9 cellular contexts compared by ENCODE assay signal in the genomic region with DNA sequence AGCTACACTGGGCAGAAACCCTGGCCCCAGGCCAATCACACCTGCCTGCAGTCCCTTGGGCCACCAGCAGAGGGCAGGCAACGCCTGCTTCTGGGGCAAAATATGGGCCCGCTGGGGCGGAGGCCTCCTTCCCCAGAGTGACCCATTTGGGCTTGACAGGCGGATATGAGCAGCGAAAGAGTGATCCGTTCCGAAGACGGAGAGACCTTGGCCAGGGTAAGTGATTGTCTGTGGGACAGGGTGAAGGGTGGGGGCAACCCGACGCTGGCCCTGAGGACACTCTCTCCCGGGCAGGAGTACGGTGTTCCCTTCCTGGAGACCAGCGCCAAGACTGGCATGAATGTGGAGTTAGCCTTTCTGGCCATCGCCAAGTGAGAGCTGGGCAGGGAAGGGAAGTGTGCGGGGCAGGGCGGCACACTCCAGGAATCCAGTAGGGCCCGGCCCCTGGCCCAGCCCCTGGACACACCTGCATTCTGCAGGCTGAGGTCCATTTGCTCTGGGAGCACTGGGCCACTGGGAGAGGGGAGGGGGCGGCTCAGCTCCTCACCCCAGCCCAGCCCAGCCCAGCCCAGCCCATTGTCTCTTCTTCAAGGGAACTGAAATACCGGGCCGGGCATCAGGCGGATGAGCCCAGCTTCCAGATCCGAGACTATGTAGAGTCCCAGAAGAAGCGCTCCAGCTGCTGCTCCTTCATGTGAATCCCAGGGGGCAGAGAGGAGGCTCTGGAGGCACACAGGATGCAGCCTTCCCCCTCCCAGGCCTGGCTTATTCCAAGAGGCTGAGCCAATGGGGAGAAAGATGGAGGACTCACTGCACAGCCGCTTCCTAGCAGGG. TPM values are rescaled to one million over a fixed set of nuclear protein-coding genes. Genes with fewer than 3 reads are reported as not detected.
A peak's percentile ranks its signal among the peaks of the same experiment; 100 is the strongest.
DNase-seq lines count a peak whose midpoint lies in the region; ATAC-seq and TF ChIP-seq lines count a peak whose summit lies in the region.
"Had no signal": no experiment of that assay in that cellular context is flagged by ENCODE, and none has a peak within 500 bp of the region (broad histone marks: within the 10 kb centered on the region; RNA-seq: fewer than 3 reads in every experiment).

No MANE protein-coding gene starts in this region.

- peak; percentile 32 for DNase-seq in HFF-Myc (ENCODE audit: extremely low read depth, low read depth)
- peak; percentile 81 for DNase-seq in OCI-LY7 (ENCODE audit: low spot score)
- peak; percentile 95 to 97 for DNase-seq in activated T-cell treated with anti-CD3 and anti-CD28 coated beads, Interleukin-2, amount 50 U/mL, for 48 hours
- peak; percentile 61 for DNase-seq in fibroblast of gingiva (ENCODE audit: low read depth)
- DNase-seq in naive thymus-derived CD8-positive, alpha-beta T cell, result peak; percentile 60 to 90 (median 78)

- intact Hi-C loops in OCI-LY7 (cut with micrococcal nuclease; ENCODE audit: unreplicated experiment), result loop anchor here (1.0 to 2.0 kb wide), 4 partner anchors 14 to 120 kb away; no protein-coding TSS in a partner anchor

- peak overlapping the region in 9 of 10 donors; percentile 40 to 88 (median 78) for H3K4me3 Mint-ChIP-seq in naive thymus-derived CD8-positive, alpha-beta T cell
- no peak overlapping the region for H3K4me3 Mint-ChIP-seq in stimulated activated memory B cell treated with anti-CD40 and anti-IgM and Interleukin-4, amounts not matched to agents 10 μg/mL and 1 μg/mL and 100 μg/mL, for 72 hours

- no peaks in the 10 kb centered on the region for H3K9me2 ChIP-seq in OCI-LY7 (ENCODE audit: insufficient read depth, low read length)

- TF ChIP-seq CTCF in HFF-Myc (IDR thresholded peaks at IDR 0.05; ENCODE audit: low read depth, low read length, missing control alignments), result peak; percentile 100
- peak; percentile 100 for TF ChIP-seq CTCF in OCI-LY7 (conservative IDR thresholded peaks at IDR 0.05; ENCODE audit: low read length)

- peak overlapping the region in 7 of 11 experiments; percentile 20 to 98 (median 38); a peak in 11 of 22 replicates for H3K27ac ChIP-seq in BLaER1 treated with 17β-estradiol and CSF1 and Interleukin-3, amounts not matched to agents 10 nM and 100 nM
- no peak overlapping the region for H3K27ac ChIP-seq in OCI-LY7 (ENCODE audit: low read depth, low read length, poor library complexity, severe bottlenecking)
- H3K27ac ChIP-seq: SK-N-MC had no signal

- BruUV-seq in OCI-LY7 (replicated peaks; lab: Mats Ljungman, UMichigan), result no TSS peak

- POLR2A ChIA-PET in OCI-LY7 (lab: Charles Lee), result interaction anchor here (0.7 to 2.6 kb wide), 4 partner anchors 10 to 87 kb away, joined by 3 to 13 read pairs (median 4); partner anchors contain the start of gene NAT9
- POLR2A ChIA-PET in naive thymus-derived CD8-positive, alpha-beta T cell (lab: Charles Lee), result interaction anchor here (0.6 to 13.2 kb wide), 13 partner anchors 7 to 268 kb away, joined by 3 to 231 read pairs (median 4); partner anchors contain the start of genes FDXR, MRPL58, NAT9 and RAB37

- peaks cover 0 to 50% (median 9%) of the 10 kb centered on the region in 11 experiments; a peak in 11 of 22 replicates for H3K36me3 ChIP-seq in BLaER1 treated with 17β-estradiol and CSF1 and Interleukin-3, amounts not matched to agents 10 nM and 100 nM
- H3K36me3 ChIP-seq in OCI-LY7 (ENCODE audit: insufficient read depth, low read length), result no peaks in the 10 kb centered on the region

- peaks cover 4 to 5% (median 4%) of the 10 kb centered on the region in 3 donors for H3K36me3 Mint-ChIP-seq in naive thymus-derived CD8-positive, alpha-beta T cell
- H3K36me3 Mint-ChIP-seq in stimulated activated memory B cell treated with anti-CD40 and anti-IgM and Interleukin-4, amounts not matched to agents 10 μg/mL and 1 μg/mL and 100 μg/mL, for 72 hours, result no peaks in the 10 kb centered on the region

- peaks cover 9% of the 10 kb centered on the region; the same call in 1 of the 2 replicates for H3K79me2 ChIP-seq in OCI-LY7 (ENCODE audit: insufficient read depth, low read depth, low read length)

- H3K4me1 Mint-ChIP-seq in naive thymus-derived CD8-positive, alpha-beta T cell, result peaks cover 37 to 79% (median 74%) of the 10 kb centered on the region in 4 donors
- peaks cover 57% of the 10 kb centered on the region for H3K4me1 Mint-ChIP-seq in stimulated activated memory B cell treated with anti-CD40 and anti-IgM and Interleukin-4, amounts not matched to agents 10 μg/mL and 1 μg/mL and 100 μg/mL, for 72 hours

- peaks cover 0 to 37% (median 24%) of the 10 kb centered on the region in 11 experiments; a peak in 13 of 22 replicates for H3K27me3 ChIP-seq in BLaER1 treated with 17β-estradiol and CSF1 and Interleukin-3, amounts not matched to agents 10 nM and 100 nM

- H3K4me1 ChIP-seq in BLaER1 treated with 17β-estradiol and CSF1 and Interleukin-3, amounts not matched to agents 10 nM and 100 nM, result peaks cover 82 to 93% (median 84%) of the 10 kb centered on the region in 10 experiments
- H3K4me1 ChIP-seq in OCI-LY7 (ENCODE audit: insufficient read depth, low read length, poor library complexity, severe bottlenecking), result peaks cover 52% of the 10 kb centered on the region

- CTCF ChIA-PET in OCI-LY7 (lab: Charles Lee; ENCODE audit: unreplicated experiment), result interaction anchor here (0.9 to 2.5 kb wide), 6 partner anchors 11 to 46 kb away, joined by 3 to 11 read pairs (median 10); partner anchors contain the start of gene NAT9

- peak overlapping the region in 8 of 11 experiments; percentile 20 to 60 (median 30); a peak in 10 of 22 replicates for H3K9ac ChIP-seq in BLaER1 treated with 17β-estradiol and CSF1 and Interleukin-3, amounts not matched to agents 10 nM and 100 nM

- no peaks in the 10 kb centered on the region for H3K27me3 Mint-ChIP-seq in naive thymus-derived CD8-positive, alpha-beta T cell
- no peaks in the 10 kb centered on the region for H3K27me3 Mint-ChIP-seq in stimulated activated memory B cell treated with anti-CD40 and anti-IgM and Interleukin-4, amounts not matched to agents 10 μg/mL and 1 μg/mL and 100 μg/mL, for 72 hours

- H3K27ac Mint-ChIP-seq in naive thymus-derived CD8-positive, alpha-beta T cell, result peak overlapping the region; percentile 61 to 99 (median 95)
- H3K27ac Mint-ChIP-seq in stimulated activated memory B cell treated with anti-CD40 and anti-IgM and Interleukin-4, amounts not matched to agents 10 μg/mL and 1 μg/mL and 100 μg/mL, for 72 hours, result peak overlapping the region; percentile 74

- no peaks in the 10 kb centered on the region for H3K9me3 ChIP-seq in BLaER1 treated with 17β-estradiol and CSF1 and Interleukin-3, amounts not matched to agents 10 nM and 100 nM (replicated peaks in 1 of 11)
- H3K9me3 ChIP-seq in OCI-LY7 (ENCODE audit: low read length), result no peaks in the 10 kb centered on the region

- ATAC-seq in naive thymus-derived CD8-positive, alpha-beta T cell, result peak in 1 of 2 donors; percentile 5
- ATAC-seq in stimulated activated memory B cell treated with anti-CD40 and anti-IgM and Interleukin-4, amounts not matched to agents 10 μg/mL and 1 μg/mL and 100 μg/mL, for 72 hours, result peak; percentile 6
- ATAC-seq in GM21367 (IDR thresholded peaks at IDR 0.05; ENCODE audit: unreplicated experiment), result no peak

- H4K20me1 ChIP-seq in BLaER1 treated with 17β-estradiol and CSF1 and Interleukin-3, amounts not matched to agents 10 nM and 100 nM, result peaks cover 15 to 29% (median 15%) of the 10 kb centered on the region in 11 experiments
- H4K20me1 ChIP-seq in OCI-LY7 (ENCODE audit: insufficient read depth, low read length), result peaks cover 6% of the 10 kb centered on the region; the same call in 1 of the 2 replicates

- H3K4me2 ChIP-seq in BLaER1 treated with 17β-estradiol and CSF1 and Interleukin-3, amounts not matched to agents 10 nM and 100 nM, result peak overlapping the region; percentile 97 to 100 (median 98)
- H3K4me2 ChIP-seq in OCI-LY7 (ENCODE audit: low read length), result no peak overlapping the region

- peak overlapping the region in 1 of 10 experiments; percentile 1; a peak in 1 of 20 replicates for H3K4me3 ChIP-seq in BLaER1 treated with 17β-estradiol and CSF1 and Interleukin-3, amounts not matched to agents 10 nM and 100 nM
- no peak overlapping the region for H3K4me3 ChIP-seq in HFF-Myc (replicated peaks; ENCODE audit: low read depth, low read length)
- no peak overlapping the region for H3K4me3 ChIP-seq in OCI-LY7 (ENCODE audit: low read depth, low read length, poor library complexity, severe bottlenecking)
- H3K4me3 ChIP-seq: SK-N-MC had no signal

- H2AFZ ChIP-seq in OCI-LY7 (ENCODE audit: low read length), result no peak overlapping the region

- H3K9me3 Mint-ChIP-seq in naive thymus-derived CD8-positive, alpha-beta T cell, result no peaks in the 10 kb centered on the region
- H3K9me3 Mint-ChIP-seq in stimulated activated memory B cell treated with anti-CD40 and anti-IgM and Interleukin-4, amounts not matched to agents 10 μg/mL and 1 μg/mL and 100 μg/mL, for 72 hours, result no peaks in the 10 kb centered on the region

RNA-seq across cellular contexts. Expression of gene NHERF1, which starts 3.5 kb away (rescaled TPM):
- 73.2 and 86.1 TPM in 2 replicates for total RNA-seq in OCI-LY7 (2014; rRNA removed; shearing (Covaris generic))
- 116 and 122 TPM in 2 replicates for total RNA-seq in OCI-LY7 (2022)
- total RNA-seq in naive thymus-derived CD8-positive, alpha-beta T cell, result 100 to 1,000 TPM; 158 to 164 TPM
- polyA plus RNA-seq in naive thymus-derived CD8-positive, alpha-beta T cell, result 100 to 1,000 TPM; 277 to 351 (median 324) TPM

RNA-seq across cellular contexts. Expression of gene RAB37, which starts 7.9 kb away (rescaled TPM):
- 2.8 and 6.3 TPM in 2 replicates for total RNA-seq in OCI-LY7 (2014; rRNA removed; shearing (Covaris generic))
- 12.7 and 18.9 TPM in 2 replicates for total RNA-seq in OCI-LY7 (2022)
- total RNA-seq in naive thymus-derived CD8-positive, alpha-beta T cell, result 10 to 100 TPM; 34.0 to 35.9 TPM
- 100 to 1,000 TPM in 1 of 3 donors, 10 to 100 TPM in 2; 55.3 to 108 (median 76.0) TPM for polyA plus RNA-seq in naive thymus-derived CD8-positive, alpha-beta T cell

RNA-seq across cellular contexts. Expression of gene NAT9, which starts 31.2 kb away (rescaled TPM):
- 77.2 and 99.3 TPM in 2 replicates for total RNA-seq in OCI-LY7 (2014; rRNA removed; shearing (Covaris generic))
- 87.9 and 89.0 TPM in 2 replicates for total RNA-seq in OCI-LY7 (2022)
- 10 to 100 TPM; 66.5 to 71.5 TPM for total RNA-seq in naive thymus-derived CD8-positive, alpha-beta T cell
- polyA plus RNA-seq in naive thymus-derived CD8-positive, alpha-beta T cell, result 10 to 100 TPM in 2 of 3 donors, 1 to 10 TPM in 1; 9.8 to 28.3 (median 20.2) TPM

RNA-seq across cellular contexts. Expression of gene CD300LF, which starts 32.2 kb away (rescaled TPM):
- not detected in 2 replicates for total RNA-seq in OCI-LY7 (2014; rRNA removed; shearing (Covaris generic))
- not detected in 2 replicates for total RNA-seq in OCI-LY7 (2022)
- under 1 TPM in 1 of 2 experiments, not detected in 1; 0.36 TPM for total RNA-seq in naive thymus-derived CD8-positive, alpha-beta T cell
- polyA plus RNA-seq in naive thymus-derived CD8-positive, alpha-beta T cell, result not detected

Comparison
In these comparisons a context has a peak if more than half of its experiments do, and no peak if none do; other contexts are left out.
1. DNase-seq: peak in every context shown above with its lines; median percentile 96 in activated T-cell treated with anti-CD3 and anti-CD28 coated beads, Interleukin-2, amount 50 U/mL, for 48 hours; 81 in OCI-LY7; 78 in naive thymus-derived CD8-positive, alpha-beta T cell; 61 in fibroblast of gingiva; 32 in HFF-Myc.